25 cellular contexts compared by ENCODE assay signal in genomic region chr3:14503706-14504065, GRCh38. TPM values are rescaled to one million over a fixed set of nuclear protein-coding genes. Genes with fewer than 3 reads are reported as not detected.
DNase-seq lines count a peak whose midpoint lies in the region; ATAC-seq and TF ChIP-seq lines count a peak whose summit lies in the region.
"Had no signal": no experiment of that assay in that cellular context is flagged by ENCODE, and none has a peak within 500 bp of the region (broad histone marks: within the 10 kb centered on the region; RNA-seq: fewer than 3 reads in every experiment).

No MANE protein-coding gene starts in this region.

- peaks cover 11% of the 10 kb centered on the region for H3K36me3 Mint-ChIP-seq in glutamatergic neuron (ENCODE audit: unreplicated experiment)
- H3K36me3 Mint-ChIP-seq: CD14-positive monocyte had no signal

- no peak overlapping the region for H3K4me3 ChIP-seq in upper lobe of right lung
- H3K4me3 ChIP-seq: A549; BLaER1 treated with 17β-estradiol and CSF1 and Interleukin-3, amounts not matched to agents 10 nM and 100 nM; HAP-1 had no signal

- no peak overlapping the region for H3K27ac ChIP-seq in upper lobe of right lung
- H3K27ac ChIP-seq: A549; BLaER1 treated with 17β-estradiol and CSF1 and Interleukin-3, amounts not matched to agents 10 nM and 100 nM had no signal

- no peaks in the 10 kb centered on the region for H3K27me3 ChIP-seq in upper lobe of right lung
- H3K27me3 ChIP-seq: BE2C; BLaER1 treated with 17β-estradiol and CSF1 and Interleukin-3, amounts not matched to agents 10 nM and 100 nM had no signal

- no peaks in the 10 kb centered on the region for H3K36me3 ChIP-seq in upper lobe of right lung
- H3K36me3 ChIP-seq: BE2C; BLaER1 treated with 17β-estradiol and CSF1 and Interleukin-3, amounts not matched to agents 10 nM and 100 nM; HAP-1 had no signal

- H3K9me3 ChIP-seq in upper lobe of right lung = no peaks in the 10 kb centered on the region
- H3K9me3 ChIP-seq: BE2C, HAP-1 had no signal

- TF ChIP-seq CTCF in glutamatergic neuron (IDR thresholded peaks at IDR 0.05; ENCODE audit: partially characterized antibody, unreplicated experiment) (no peak), upper lobe of right lung (IDR thresholded peaks at IDR 0.05) (no peak)

- H3K9me3 Mint-ChIP-seq in glutamatergic neuron (ENCODE audit: unreplicated experiment) = peaks cover 7% of the 10 kb centered on the region

- H3K4me3 Mint-ChIP-seq in glutamatergic neuron (ENCODE audit: unreplicated experiment) = no peak overlapping the region
- H3K4me3 Mint-ChIP-seq: CD14-positive monocyte; CD4-positive, alpha-beta T cell; CD8-positive, alpha-beta memory T cell; HFFc6 had no signal

- H3K27ac Mint-ChIP-seq in glutamatergic neuron (ENCODE audit: unreplicated experiment) = no peak overlapping the region
- H3K27ac Mint-ChIP-seq: CD14-positive monocyte; CD4-positive, alpha-beta T cell; CD8-positive, alpha-beta memory T cell; HFFc6 had no signal

- intact Hi-C loops in cardiac septum (cut with DNase I) = loop anchor here (10.0 kb wide), 1 partner anchor 281 kb away; no protein-coding TSS in a partner anchor
- intact Hi-C loops in left ventricle myocardium superior (cut with micrococcal nuclease) = no loop called here
- intact Hi-C loops in posterior vena cava (cut with DNase I) = no loop called here
- intact Hi-C loops in upper lobe of right lung (cut with DNase I) = no loop called here

- peaks cover 5% of the 10 kb centered on the region for H3K27me3 Mint-ChIP-seq in glutamatergic neuron (ENCODE audit: unreplicated experiment)
- H3K27me3 Mint-ChIP-seq: CD4-positive, alpha-beta T cell had no signal

- peak; percentile 41 for DNase-seq in cardiac septum (ENCODE audit: low spot score)
- DNase-seq in left ventricle myocardium superior = no peak
- DNase-seq in glutamatergic neuron = peak; percentile 6
- DNase-seq in posterior vena cava (ENCODE audit: low spot score) = peak; percentile 41
- peak; percentile 53 for DNase-seq in upper lobe of right lung
- DNase-seq in RKO (ENCODE audit: low spot score) = no peak
- DNase-seq in NCI-H2171 treated with DMSO at 0.1 percent for 48 hours (lab: John Stamatoyannopoulos, UW) = no peak
- DNase-seq: 8988T; ACHN; AML-193; BE2C; Calu3; CD4-positive, alpha-beta T cell; CD8-positive, alpha-beta memory T cell; DMS53; DMS79 treated with DMSO at 0.1 percent for 48 hours; GF-D8; GOT3; HFFc6 had no signal

- no peaks in the 10 kb centered on the region for H3K4me1 ChIP-seq in upper lobe of right lung
- H3K4me1 ChIP-seq: A549, BE2C, HAP-1 had no signal

- H3K4me1 Mint-ChIP-seq in glutamatergic neuron (ENCODE audit: low read depth, unreplicated experiment) = no peaks in the 10 kb centered on the region
- H3K4me1 Mint-ChIP-seq: CD14-positive monocyte had no signal

- ATAC-seq in left ventricle myocardium superior (no peak), upper lobe of right lung (no peak), GM18519 (IDR thresholded peaks at IDR 0.05; ENCODE audit: low FRiP score, unreplicated experiment) (no peak)
- ATAC-seq: A549 had no signal

RNA-seq across cellular contexts. Expression of gene GRIP2, which starts 36.5 kb away (rescaled TPM):
- 67.8 TPM for total RNA-seq in cardiac septum
- total RNA-seq in left ventricle myocardium superior = 37.0 TPM
- 0.34 TPM for total RNA-seq in glutamatergic neuron (ENCODE audit: unreplicated experiment)
- total RNA-seq in posterior vena cava = 1 to 10 TPM; 3.7 to 3.9 TPM
- total RNA-seq in upper lobe of right lung = 0.52 TPM
- total RNA-seq: Calu3; CD4-positive, alpha-beta T cell; CD8-positive, alpha-beta memory T cell; Daoy had no signal

Comparison
In these comparisons a context has a peak if more than half of its experiments do, and no peak if none do; other contexts are left out.
1. DNase-seq: peak in cardiac septum (single experiment), glutamatergic neuron (single experiment), posterior vena cava (single experiment) and upper lobe of right lung (single experiment); none in left ventricle myocardium superior (single experiment), RKO (single experiment) and NCI-H2171 treated with DMSO at 0.1 percent for 48 hours (single experiment).